In the genomic region with DNA sequence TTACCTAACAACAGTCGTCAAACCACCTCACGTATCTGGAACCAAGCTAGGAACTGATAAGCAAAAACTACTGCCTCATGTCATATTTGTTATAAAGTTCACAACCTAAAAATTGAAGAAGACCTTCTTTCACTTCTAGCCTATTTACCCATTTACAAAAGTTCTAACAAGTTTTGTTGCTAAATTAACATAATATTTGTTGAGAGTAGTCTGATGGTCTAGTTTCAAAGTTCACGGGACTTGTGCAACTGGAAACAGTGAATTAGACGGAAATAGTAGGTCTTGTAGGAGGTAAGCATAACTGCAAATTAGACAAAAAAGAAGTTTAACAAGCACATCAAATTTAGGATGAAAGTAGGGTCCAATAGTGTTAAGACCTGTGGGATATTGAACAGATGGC, we compare ENCODE assay signal across 31 cellular contexts. TPM values are rescaled to one million over a fixed set of nuclear protein-coding genes. Genes with fewer than 3 reads are reported as not detected.
"Had no signal": no experiment of that assay in that cellular context is flagged by ENCODE, and none has a peak within 500 bp of the region (broad histone marks: within the 10 kb centered on the region; RNA-seq: fewer than 3 reads in every experiment).

No MANE protein-coding gene starts in this region.

- H3K4me1 Mint-ChIP-seq: brain had no signal

- H3K4me3 ChIP-seq: ascending aorta, cardiac muscle cell, ovary, stomach, thyroid gland, upper lobe of right lung had no signal

- H3K36me3 ChIP-seq: cardiac muscle cell, ovary, thyroid gland had no signal

- H3K27ac Mint-ChIP-seq: activated CD8-positive, alpha-beta T cell treated with anti-CD3 and anti-CD28 coated beads for 36 hours; activated naive CD8-positive, alpha-beta T cell treated with anti-CD3 and anti-CD28 coated beads, Interleukin-2, amount 10 ng/mL, durations not matched to agents 7 days and 5 days; brain; endodermal cell; mesothelial cell of epicardium; nephron progenitor cell; progenitor cell of endocrine pancreas; stimulated activated effector memory CD8-positive, alpha-beta T cell treated with anti-CD3 and anti-CD28 coated beads, Interleukin-12 subunit alpha, Interleukin-12 subunit beta, amount 100 ng/mL, for 72 hours had no signal

- H3K27ac ChIP-seq: ascending aorta, cardiac muscle cell, neutrophil, ovary, stomach, thyroid gland, upper lobe of right lung, VCaP had no signal

- H3K4me1 ChIP-seq: ascending aorta, upper lobe of right lung had no signal

- H3K9me3 Mint-ChIP-seq: activated CD8-positive, alpha-beta T cell treated with anti-CD3 and anti-CD28 coated beads for 36 hours; activated naive CD8-positive, alpha-beta T cell treated with anti-CD3 and anti-CD28 coated beads, Interleukin-2, amount 10 ng/mL, durations not matched to agents 7 days and 5 days; brain; mesothelial cell of epicardium; nephron progenitor cell; stimulated activated effector memory CD8-positive, alpha-beta T cell treated with anti-CD3 and anti-CD28 coated beads, Interleukin-12 subunit alpha, Interleukin-12 subunit beta, amount 100 ng/mL, for 72 hours had no signal

- DNase-seq: activated CD4-positive, alpha-beta T cell treated with anti-CD3 and anti-CD28 coated beads, Interleukin-2, amount 10 ng/mL, durations not matched to agents 24 days and 14 days; activated CD4-positive, CD25-positive, alpha-beta regulatory T cell treated with anti-CD3 and anti-CD28 coated beads, Interleukin-2, amount 50 U/mL, for 72 hours; activated CD8-positive, alpha-beta T cell treated with anti-CD3 and anti-CD28 coated beads for 36 hours; activated naive CD8-positive, alpha-beta T cell treated with anti-CD3 and anti-CD28 coated beads, Interleukin-2, amount 10 ng/mL, durations not matched to agents 7 days and 5 days; cortex of kidney; endodermal cell; foreskin fibroblast; head of caudate nucleus; hippocampal formation; left cardiac atrium; naive B cell; nephron progenitor cell; ovary; small intestine; stimulated activated CD4-positive, alpha-beta T cell treated with anti-CD3 and anti-CD28 coated beads, Interleukin-4, amount 100 ng/mL, for 24 hours; stomach; T-helper 9 cell; thyroid gland; upper lobe of right lung had no signal

- ATAC-seq: activated CD8-positive, alpha-beta T cell treated with anti-CD3 and anti-CD28 coated beads for 36 hours; esophagus mucosa; left cardiac atrium; sciatic nerve; stimulated activated effector memory CD8-positive, alpha-beta T cell treated with anti-CD3 and anti-CD28 coated beads, Interleukin-12 subunit alpha, Interleukin-12 subunit beta, amount 100 ng/mL, for 72 hours; upper lobe of right lung had no signal

- H3K27me3 ChIP-seq: ascending aorta, cardiac muscle cell, neutrophil, ovary, stomach, thyroid gland, upper lobe of right lung had no signal

- H3K27me3 Mint-ChIP-seq: activated CD4-positive, alpha-beta T cell treated with anti-CD3 and anti-CD28 coated beads, Interleukin-2, amount 10 ng/mL, durations not matched to agents 24 days and 14 days; activated CD8-positive, alpha-beta T cell treated with anti-CD3 and anti-CD28 coated beads for 36 hours; activated naive CD8-positive, alpha-beta T cell treated with anti-CD3 and anti-CD28 coated beads, Interleukin-2, amount 10 ng/mL, durations not matched to agents 7 days and 5 days; brain; naive B cell; progenitor cell of endocrine pancreas had no signal

- H3K4me3 Mint-ChIP-seq: activated CD4-positive, alpha-beta T cell treated with anti-CD3 and anti-CD28 coated beads, Interleukin-2, amount 10 ng/mL, durations not matched to agents 24 days and 14 days; activated CD8-positive, alpha-beta T cell treated with anti-CD3 and anti-CD28 coated beads for 36 hours; activated naive CD8-positive, alpha-beta T cell treated with anti-CD3 and anti-CD28 coated beads, Interleukin-2, amount 10 ng/mL, durations not matched to agents 7 days and 5 days; brain; endodermal cell; mesothelial cell of epicardium; naive B cell; nephron progenitor cell; stimulated activated effector memory CD8-positive, alpha-beta T cell treated with anti-CD3 and anti-CD28 coated beads, Interleukin-12 subunit alpha, Interleukin-12 subunit beta, amount 100 ng/mL, for 72 hours had no signal

- H3K9me3 ChIP-seq: ascending aorta, neutrophil, ovary, stomach, thyroid gland, upper lobe of right lung had no signal

RNA-seq across cellular contexts. Expression of a gene that starts 51.9 kb away (rescaled TPM):
- total RNA-seq: cardiac muscle cell, cerebellum, mesothelial cell of epicardium, progenitor cell of endocrine pancreas, renal cortical epithelial cell had no signal
